Comparison of ENCODE assay signal across 20 cellular contexts in the genomic region with DNA sequence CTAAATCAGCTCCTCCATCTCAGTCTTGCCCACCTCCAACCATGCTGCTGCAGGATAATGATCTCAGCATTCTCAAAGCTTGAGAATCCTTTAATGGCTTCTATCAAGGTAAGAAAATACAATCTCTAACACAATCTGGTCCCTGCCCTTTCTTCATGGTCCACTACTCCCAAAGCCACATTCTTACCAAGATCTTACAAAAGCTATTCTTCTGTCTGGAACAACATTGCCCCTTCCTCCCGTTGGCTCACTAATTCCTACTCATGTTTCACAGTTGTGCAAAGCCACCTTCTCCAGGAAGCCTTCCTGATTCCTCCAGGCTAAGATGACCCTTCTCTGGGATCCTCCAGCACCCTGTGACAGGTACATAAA.
"Had no signal": no experiment of that assay in that cellular context is flagged by ENCODE, and none has a peak within 500 bp of the region (broad histone marks: within the 10 kb centered on the region; RNA-seq: fewer than 3 reads in every experiment).

No MANE protein-coding gene starts in this region.

- FAIRE-seq: endothelial cell of umbilical vein, kidney, urothelium cell line had no signal

- H3K9me3 ChIP-seq: colonic mucosa, mucosa of descending colon, neutrophil, right atrium auricular region, sigmoid colon, suprapubic skin, thyroid gland had no signal

- H3K4me1 ChIP-seq: colonic mucosa, foreskin keratinocyte had no signal

- H2AFZ ChIP-seq: hepatocyte had no signal

- H3K4me3 Mint-ChIP-seq: naive thymus-derived CD8-positive, alpha-beta T cell; type B pancreatic cell had no signal

- H3K9me3 Mint-ChIP-seq: naive thymus-derived CD8-positive, alpha-beta T cell; type B pancreatic cell had no signal

- H3K4me2 ChIP-seq: hepatocyte had no signal

- H3K27ac ChIP-seq: colonic mucosa, foreskin keratinocyte, hepatocyte, neutrophil, right atrium auricular region, sigmoid colon, skin epidermis, suprapubic skin, thyroid gland had no signal

- H3K27me3 Mint-ChIP-seq: naive thymus-derived CD8-positive, alpha-beta T cell; type B pancreatic cell had no signal

- H3K27me3 ChIP-seq: colonic mucosa, foreskin keratinocyte, hepatocyte, right atrium auricular region, sigmoid colon, suprapubic skin, thyroid gland had no signal

- DNase-seq: colonic mucosa; dermis blood vessel endothelial cell; foreskin keratinocyte; kidney; mammary epithelial cell; mucosa of descending colon; naive thymus-derived CD8-positive, alpha-beta T cell; stimulated activated CD4-positive, alpha-beta T cell treated with anti-CD3 and anti-CD28 coated beads, Interleukin-2, amount 100 ng/mL, for 24 hours; stimulated activated CD4-positive, alpha-beta T cell treated with anti-CD3 and anti-CD28 coated beads, Interleukin-4, amount 100 ng/mL, for 4 hours; stimulated activated naive CD4-positive, alpha-beta T cell treated with Interleukin-2 at 50 U/mL for 16 hours; thyroid gland had no signal

- H3K4me3 ChIP-seq: colonic mucosa, hepatocyte, mucosa of descending colon, right atrium auricular region, sigmoid colon, skin epidermis, suprapubic skin, thyroid gland had no signal

- H3K36me3 ChIP-seq: colonic mucosa, neutrophil had no signal
